9 cellular contexts compared by ENCODE assay signal in the genomic region with DNA sequence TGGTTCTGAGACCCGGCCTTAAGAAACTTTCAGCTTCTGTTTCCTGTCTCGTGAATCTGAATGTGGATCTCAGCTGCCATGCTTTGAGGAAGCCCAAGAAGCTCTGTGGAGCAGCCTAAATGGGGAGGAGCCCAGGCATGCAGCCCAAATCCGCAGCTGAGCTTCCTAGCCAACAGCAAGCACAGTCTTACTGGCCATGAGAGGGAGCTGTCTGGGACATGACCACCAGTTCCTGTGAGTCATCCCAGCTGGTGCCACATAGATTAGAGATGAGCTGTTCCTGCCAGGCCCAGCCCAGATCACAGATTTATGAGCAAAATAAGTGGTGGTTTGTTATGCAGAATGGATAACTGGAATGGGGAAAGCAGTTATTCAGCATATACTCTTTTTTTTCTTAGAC.
DNase-seq lines count a peak whose midpoint lies in the region; ATAC-seq, FAIRE-seq and TF ChIP-seq lines count a peak whose summit lies in the region.
"Had no signal": no experiment of that assay in that cellular context is flagged by ENCODE, and none has a peak within 500 bp of the region (broad histone marks: within the 10 kb centered on the region; RNA-seq: fewer than 3 reads in every experiment).

No MANE protein-coding gene starts in this region.

- TF ChIP-seq RAD21 in A549 (conservative IDR thresholded peaks at IDR 0.05 in 1 of 2, IDR thresholded peaks at IDR 0.05 in 1 of 2): no peak

- CTCF ChIA-PET in A549 (lab: Yijun Ruan, JAX): no interaction called here
- CTCF ChIA-PET in CD4-positive, alpha-beta T cell (lab: Charles Lee): no interaction called here

- H3K27ac Mint-ChIP-seq in CD4-positive, alpha-beta T cell: no peak overlapping the region

- TF ChIP-seq POLR2A in A549 (IDR thresholded peaks at IDR 0.05; ENCODE audit: low read length): no peak

- H3K4me3 ChIP-seq in A549: no peak overlapping the region

- H3K4me2 ChIP-seq in A549: no peak overlapping the region

- H3K27me3 Mint-ChIP-seq in CD4-positive, alpha-beta T cell: peaks cover 5% of the 10 kb centered on the region

- TF ChIP-seq EP300 in A549 (IDR thresholded peaks at IDR 0.05): no peak

- no peaks in the 10 kb centered on the region for H3K36me3 Mint-ChIP-seq in CD4-positive, alpha-beta T cell (ENCODE audit: low read depth)

- WGBS in A549 (ENCODE audit: missing lambda C conversion rate): 25% methylated on average over 2 of the region's 3 CpGs

- no peaks in the 10 kb centered on the region for H3K27me3 ChIP-seq in CD4-positive, alpha-beta T cell (ENCODE audit: control insufficient read depth, insufficient read depth, low read length)

- no peaks in the 10 kb centered on the region for H3K4me1 ChIP-seq in A549

- H3K9me3 ChIP-seq in A549: 0 out of 3 replicates have a peak, but pooled peaks cover 2% of the 10 kb centered on the region
- H3K9me3 ChIP-seq in CD4-positive, alpha-beta T cell (ENCODE audit: control insufficient read depth, low read length): peaks cover 12% of the 10 kb centered on the region

- intact Hi-C loops in CD4-positive, alpha-beta T cell (cut with DNase I, micrococcal nuclease): no loop called here

- POLR2A ChIA-PET in A549 (lab: Yijun Ruan, JAX): no interaction called here
- POLR2A ChIA-PET in CD4-positive, alpha-beta T cell (lab: Charles Lee): no interaction called here

- no peaks in the 10 kb centered on the region for H3K4me1 Mint-ChIP-seq in CD4-positive, alpha-beta T cell (ENCODE audit: low read depth)

- peak in 1 of 2 experiments; percentile 40 for DNase-seq in A549 (ENCODE audit: low read depth in 1 of 2, low spot score in 1 of 2)
- peak; percentile 89 for DNase-seq in GM04504 (ENCODE audit: low read depth)
- DNase-seq in RPMI8226: peak; percentile 54
- no peak for DNase-seq in CD1c-positive myeloid dendritic cell (ENCODE audit: extremely low spot score)
- no peak for DNase-seq in ecto neural progenitor cell (ENCODE audit: low spot score)
- no peak for DNase-seq in CD4-positive, alpha-beta T cell

- TF ChIP-seq CTCF in A549 (IDR thresholded peaks at IDR 0.05): no peak
- TF ChIP-seq CTCF in CD4-positive, alpha-beta T cell (IDR thresholded peaks at IDR 0.05): no peak

- H3K4me3 Mint-ChIP-seq in CD4-positive, alpha-beta T cell: no peak overlapping the region

- no peak for FAIRE-seq in A549 (lab: Jason Lieb, UNC)
- FAIRE-seq: G401.6 had no signal

- peak; percentile 43 to 56; a peak in 2 of 6 replicates for ATAC-seq in A549
- peak; percentile 82 for ATAC-seq in esophagus mucosa
- no peak for ATAC-seq in HG03045 (IDR thresholded peaks at IDR 0.05; ENCODE audit: unreplicated experiment)
- no peak for ATAC-seq in CD4-positive, alpha-beta T cell (ENCODE audit: poor library complexity)

- H3K9me3 Mint-ChIP-seq in CD4-positive, alpha-beta T cell: peaks cover 6% of the 10 kb centered on the region

- no peak overlapping the region for H3K27ac ChIP-seq in A549
- H3K27ac ChIP-seq in CD4-positive, alpha-beta T cell (ENCODE audit: low read depth, low read length): no peak overlapping the region

TF ChIP-seq in A549, 52 proteins besides CTCF, POLR2A, EP300 and RAD21:
- TF ChIP-seq FOSL2 (IDR thresholded peaks at IDR 0.05) (no peak), FOSL2 (CRISPR knock-in tag; IDR thresholded peaks at IDR 0.05) (peak; percentile 45; the same call in 1 of the 2 replicates), FOSB (CRISPR knock-in tag; IDR thresholded peaks at IDR 0.05) (no peak)

Comparison
In these comparisons a context has a peak if more than half of its experiments do, and no peak if none do; other contexts are left out.
1. ATAC-seq: peak in A549 (2 of 2) and esophagus mucosa (single experiment); none in HG03045 (single experiment) and CD4-positive, alpha-beta T cell (single experiment).
2. DNase-seq: peak in GM04504 (single experiment) and RPMI8226 (single experiment); none in CD1c-positive myeloid dendritic cell (single experiment), ecto neural progenitor cell (single experiment) and CD4-positive, alpha-beta T cell (0 of 10).